ENCODE assay signal across 24 cellular contexts in genomic region chr20:20060234-20060998, GRCh38. TPM values are rescaled to one million over a fixed set of nuclear protein-coding genes. Genes with fewer than 3 reads are reported as not detected.
A peak's percentile ranks its signal among the peaks of the same experiment; 100 is the strongest.
DNase-seq lines count a peak whose midpoint lies in the region; ATAC-seq, FAIRE-seq and TF ChIP-seq lines count a peak whose summit lies in the region.
"Had no signal": no experiment of that assay in that cellular context is flagged by ENCODE, and none has a peak within 500 bp of the region (broad histone marks: within the 10 kb centered on the region; RNA-seq: fewer than 3 reads in every experiment).

No MANE protein-coding gene starts in this region.

- peaks cover 9% of the 10 kb centered on the region for H3K27me3 ChIP-seq in CD4-positive, alpha-beta T cell (ENCODE audit: control insufficient read depth, insufficient read depth, low read length)
- H3K27me3 ChIP-seq in DND-41 (ENCODE audit: insufficient read depth, low read length, poor library complexity) (no peaks in the 10 kb centered on the region), GM12878 (replicated peaks in 1 of 2; ENCODE audit: control insufficient read depth in 2 of 2, insufficient read depth in 2 of 2, low read length in 1 of 2) (no peaks in the 10 kb centered on the region; a peak in 1 of 4 replicates)
- H3K27me3 ChIP-seq: breast epithelium had no signal

- H3K9ac ChIP-seq in DND-41 (ENCODE audit: low read depth, low read length) (no peak overlapping the region), GM12878 (ENCODE audit: control insufficient read depth, insufficient read depth, low read length) (no peak overlapping the region)

- in situ Hi-C loops in GM12878 (cut with MboI): no loop called here

- H2AFZ ChIP-seq in DND-41 (ENCODE audit: low read depth, low read length) (no peak overlapping the region), GM12878 (ENCODE audit: control insufficient read depth, low read depth, low read length) (no peak overlapping the region)

- TF ChIP-seq RAD21 in GM12878 (IDR thresholded peaks at IDR 0.05; ENCODE audit: insufficient read depth, low read depth, low read length): no peak

- no peak overlapping the region for H3K4me3 ChIP-seq in DND-41 (ENCODE audit: low read depth in 1 of 2, low read length in 2 of 2)
- no peak overlapping the region for H3K4me3 ChIP-seq in GM12878
- H3K4me3 ChIP-seq: breast epithelium, heart left ventricle, SK-N-MC, stomach, tibial artery had no signal

- H3K36me3 Mint-ChIP-seq in CD4-positive, alpha-beta T cell (ENCODE audit: low read depth): no peaks in the 10 kb centered on the region
- H3K36me3 Mint-ChIP-seq: CD4-positive, CD25-positive, alpha-beta regulatory T cell had no signal

- H3K27ac Mint-ChIP-seq in CD4-positive, alpha-beta T cell: no peak overlapping the region
- H3K27ac Mint-ChIP-seq: activated T-cell treated with anti-CD3 and anti-CD28 coated beads, Interleukin-2, amount 50 U/mL, for 72 hours; H9; progenitor cell of endocrine pancreas; T-helper 17 cell had no signal

- H3K4me3 Mint-ChIP-seq in CD4-positive, alpha-beta T cell: no peak overlapping the region
- H3K4me3 Mint-ChIP-seq: activated T-cell treated with anti-CD3 and anti-CD28 coated beads, Interleukin-2, amount 50 U/mL, for 72 hours; CD4-positive, CD25-positive, alpha-beta regulatory T cell; H9; T-helper 17 cell had no signal

- peak; percentile 43 for ATAC-seq in CD4-positive, alpha-beta T cell (ENCODE audit: poor library complexity)
- ATAC-seq in DND-41 (ENCODE audit: insufficient read depth, low read depth) (peak; percentile 59), GM12878 (peak; percentile 60), HG03469 (IDR thresholded peaks at IDR 0.05; ENCODE audit: unreplicated experiment) (no peak), HG03521 (IDR thresholded peaks at IDR 0.05; ENCODE audit: unreplicated experiment) (no peak)
- ATAC-seq: activated T-cell treated with anti-CD3 and anti-CD28 coated beads, Interleukin-2, amount 50 U/mL, for 72 hours; heart left ventricle; T-helper 17 cell had no signal

- no peak overlapping the region for H3K27ac ChIP-seq in CD4-positive, alpha-beta T cell (ENCODE audit: low read depth, low read length)
- no peak overlapping the region for H3K27ac ChIP-seq in DND-41 (ENCODE audit: low read length)
- H3K27ac ChIP-seq in GM12878 (ENCODE audit: control insufficient read depth, insufficient read depth): no peak overlapping the region
- H3K27ac ChIP-seq: breast epithelium, heart left ventricle, SK-N-MC, stomach, tibial artery had no signal

- H3K79me2 ChIP-seq in DND-41 (ENCODE audit: insufficient read depth, low read length) (no peaks in the 10 kb centered on the region), GM12878 (ENCODE audit: control insufficient read depth, insufficient read depth, low read length) (no peaks in the 10 kb centered on the region)

- H3K4me2 ChIP-seq in DND-41 (ENCODE audit: insufficient read depth, low read length): no peak overlapping the region
- no peak overlapping the region for H3K4me2 ChIP-seq in GM12878 (ENCODE audit: control insufficient read depth, insufficient read depth)

- TF ChIP-seq EP300 in GM12878 (IDR thresholded peaks at IDR 0.05; ENCODE audit: borderline replicate concordance in 1 of 2, control insufficient read depth in 1 of 2, low read depth in 2 of 2, low read length in 2 of 2): no peak

- BruUV-seq in GM12878 (replicated peaks; lab: Mats Ljungman, UMichigan): no TSS peak

- WGBS in GM12878 (ENCODE audit: insufficient coverage, insufficient replicate concordance, low lambda C conversion rate, missing lambda C conversion rate): 39% methylated on average over 6 of the region's 6 CpGs

- RAD21 ChIA-PET in GM12878 (lab: Charles Lee; ENCODE audit: unreplicated experiment): no interaction called here

- no peaks in the 10 kb centered on the region for H3K4me1 Mint-ChIP-seq in CD4-positive, alpha-beta T cell (ENCODE audit: low read depth)
- H3K4me1 Mint-ChIP-seq: CD4-positive, CD25-positive, alpha-beta regulatory T cell; H9 had no signal

- H3K4me1 ChIP-seq in DND-41 (ENCODE audit: insufficient read depth, low read length) (no peaks in the 10 kb centered on the region), GM12878 (ENCODE audit: control insufficient read depth, insufficient read depth, low read length) (no peaks in the 10 kb centered on the region)
- H3K4me1 ChIP-seq: breast epithelium, heart left ventricle, stomach, tibial artery had no signal

- no peak for TF ChIP-seq CTCF in CD4-positive, alpha-beta T cell (IDR thresholded peaks at IDR 0.05)
- TF ChIP-seq CTCF in DND-41 (IDR thresholded peaks at IDR 0.05; ENCODE audit: borderline replicate concordance, extremely low read depth, low read length, poor library complexity, severe bottlenecking) (no peak), GM12878 (IDR thresholded peaks at IDR 0.05 in 2 of 3, conservative IDR thresholded peaks at IDR 0.05 in 1 of 3; ENCODE audit: control insufficient read depth in 2 of 3, extremely low read depth in 1 of 3, insufficient read depth in 1 of 3, low read depth in 3 of 3, low read length in 3 of 3) (no peak)

- SMC1A ChIA-PET in GM12878 (lab: Charles Lee; ENCODE audit: uncharacterized antibody, unreplicated experiment): interaction anchor here (0.8 kb wide), 1 partner anchor 177 kb away, joined by 3 read pairs; no protein-coding TSS in a partner anchor

- H3K36me3 ChIP-seq in DND-41 (ENCODE audit: insufficient read depth, low read length) (no peaks in the 10 kb centered on the region), GM12878 (ENCODE audit: control insufficient read depth in 2 of 2, insufficient read depth in 2 of 2, low read length in 1 of 2) (no peaks in the 10 kb centered on the region)
- H3K36me3 ChIP-seq: breast epithelium, heart left ventricle, stomach, tibial artery had no signal

- DNase-seq in CD4-positive, alpha-beta T cell: no peak
- peak; percentile 11 for DNase-seq in DND-41
- peak; percentile 28 for DNase-seq in NCI-H2029 treated with DMSO at 0.1 percent for 48 hours (lab: John Stamatoyannopoulos, UW)
- DNase-seq in GM12878 (ENCODE audit: low read depth, low spot score): no peak
- no peak for DNase-seq in GM03348 (ENCODE audit: low spot score)
- DNase-seq: activated CD4-positive, alpha-beta T cell treated with anti-CD3 and anti-CD28 coated beads for 48 hours; activated naive CD4-positive, alpha-beta T cell treated with Interleukin-2 at 50 U/mL for 16 hours; activated T-cell treated with anti-CD3 and anti-CD28 coated beads, Interleukin-2, amount 50 U/mL, for 72 hours; amygdala; effector CD4-positive, alpha-beta T cell; H9; heart left ventricle; NCI-H1436 treated with DMSO at 0.1 percent for 48 hours; stomach; T-helper 17 cell; tibial artery had no signal

- CTCF ChIA-PET in CD4-positive, alpha-beta T cell (lab: Charles Lee): no interaction called here
- CTCF ChIA-PET in GM12878 (lab: Yijun Ruan, JAX): no interaction called here

- POLR2A ChIA-PET in CD4-positive, alpha-beta T cell (lab: Charles Lee): interaction anchor here (0.6 kb wide), 1 partner anchor 8 kb away, joined by 3 read pairs; the partner anchor contains the start of genes CFAP61 and CRNKL1
- POLR2A ChIA-PET in GM12878 (lab: Charles Lee): no interaction called here

- no peak for FAIRE-seq in GM12878 (lab: Jason Lieb, UNC)

- no peak for TF ChIP-seq POLR2A in GM12878 (IDR thresholded peaks at IDR 0.05; ENCODE audit: low read depth, low read length)

- intact Hi-C loops in CD4-positive, alpha-beta T cell (cut with DNase I, micrococcal nuclease): no loop called here
- intact Hi-C loops in GM12878 (cut with micrococcal nuclease; ENCODE audit: unreplicated experiment): no loop called here

- no peaks in the 10 kb centered on the region for H3K9me3 Mint-ChIP-seq in CD4-positive, alpha-beta T cell
- H3K9me3 Mint-ChIP-seq: activated T-cell treated with anti-CD3 and anti-CD28 coated beads, Interleukin-2, amount 50 U/mL, for 72 hours; CD4-positive, CD25-positive, alpha-beta regulatory T cell; H9 had no signal

- H3K27me3 Mint-ChIP-seq in CD4-positive, alpha-beta T cell: peaks cover 45% of the 10 kb centered on the region
- H3K27me3 Mint-ChIP-seq: progenitor cell of endocrine pancreas had no signal

- H4K20me1 ChIP-seq in DND-41 (ENCODE audit: insufficient read depth, low read length) (no peaks in the 10 kb centered on the region), GM12878 (ENCODE audit: control insufficient read depth, insufficient read depth) (no peaks in the 10 kb centered on the region)

- no peaks in the 10 kb centered on the region for H3K9me3 ChIP-seq in CD4-positive, alpha-beta T cell (ENCODE audit: control insufficient read depth, low read length)
- H3K9me3 ChIP-seq in DND-41 (ENCODE audit: insufficient read depth, low read length, severe bottlenecking): no peaks in the 10 kb centered on the region
- no peaks in the 10 kb centered on the region for H3K9me3 ChIP-seq in GM12878 (replicated peaks; ENCODE audit: control insufficient read depth, insufficient read depth, low read length)
- H3K9me3 ChIP-seq: breast epithelium, heart left ventricle, stomach, tibial artery had no signal

RNA-seq across cellular contexts. Expression of gene CFAP61, which starts 8.1 kb away (rescaled TPM):
- not detected for total RNA-seq in CD4-positive, alpha-beta T cell
- total RNA-seq in GM12878 (2013; cell fraction: nucleolus; rRNA removed): not detected in 2 replicates
- total RNA-seq in GM12878 (2014; rRNA removed) (0.11 TPM in 1 of 2 replicates, not detected in the other), GM12878 (2014; rRNA removed; fragmentation: Illumina TruSeq; extraction: Trizol) (not detected in 2 replicates), GM12878 (2021) (0.41 TPM in 1 of 2 replicates, not detected in the other)
- polyA plus RNA-seq in GM12878 (2011; ENCODE audit: low read depth): not detected
- polyA plus RNA-seq in GM12878 (2011; rRNA removed) (0.14 and 0.24 TPM in 2 replicates), GM12878 (2014; fragmentation: Illumina TruSeq; extraction: Trizol) (not detected in 2 replicates), GM12878 (2014; fragmentation: Nextera tagmentation; extraction: Ambion mirVana) (not detected), GM12878 (2014; rRNA removed) (not detected in 2 replicates), GM12878 (2016; fragmentation: Nextera tagmentation; extraction: Ambion mirVana) (not detected)
- 0.18 and 0.24 TPM in 2 replicates for polyA plus RNA-seq in GM12878 (2011; cell fraction: cytosol; rRNA removed)
- 0.09 and 0.18 TPM in 2 replicates for polyA plus RNA-seq in GM12878 (2011; cell fraction: nucleus; rRNA removed)
- polyA plus RNA-seq in GM12878 (2012): not detected in 2 replicates
- polyA minus RNA-seq in GM12878 (2011; rRNA and poly(A)+ RNA removed): 0.22 and 0.67 TPM in 2 replicates
- not detected in 2 replicates for polyA minus RNA-seq in GM12878 (2011; cell fraction: cytosol; rRNA and poly(A)+ RNA removed)
- 0.24 TPM in 1 of 2 replicates, not detected in the other for polyA minus RNA-seq in GM12878 (2011; cell fraction: nucleus; rRNA and poly(A)+ RNA removed)
- total RNA-seq: activated T-cell treated with anti-CD3 and anti-CD28 coated beads, Interleukin-2, amount 50 U/mL, for 72 hours; CD4-positive, CD25-positive, alpha-beta regulatory T cell; epithelial cell of proximal tubule; lung microvascular endothelial cell; stomach; T-helper 17 cell had no signal
- polyA plus RNA-seq: CD4-positive, CD25-positive, alpha-beta regulatory T cell; stomach had no signal

RNA-seq across cellular contexts. Expression of gene CRNKL1, which starts 8.2 kb away (rescaled TPM):
- 10 to 100 TPM; 24.3 to 26.1 TPM for total RNA-seq in CD4-positive, alpha-beta T cell
- 17.4 and 17.6 TPM in 2 replicates for total RNA-seq in GM12878 (2013; cell fraction: nucleolus; rRNA removed)
- 16.5 and 20.2 TPM in 2 replicates for total RNA-seq in GM12878 (2014; rRNA removed)
- 21.3 and 21.8 TPM in 2 replicates for total RNA-seq in GM12878 (2014; rRNA removed; fragmentation: Illumina TruSeq; extraction: Trizol)
- total RNA-seq in GM12878 (2021): 14.3 and 15.1 TPM in 2 replicates
- polyA plus RNA-seq in GM12878 (2011; ENCODE audit: low read depth): 6.5 TPM
- 15.4 and 23.4 TPM in 2 replicates for polyA plus RNA-seq in GM12878 (2011; rRNA removed)
- 7.4 TPM in 2 replicates for polyA plus RNA-seq in GM12878 (2011; cell fraction: cytosol; rRNA removed)
- 8.7 and 12.1 TPM in 2 replicates for polyA plus RNA-seq in GM12878 (2011; cell fraction: nucleus; rRNA removed)
- 8.8 and 11.4 TPM in 2 replicates for polyA plus RNA-seq in GM12878 (2012)
- polyA plus RNA-seq in GM12878 (2014; fragmentation: Illumina TruSeq; extraction: Trizol): 18.1 and 18.5 TPM in 2 replicates
- polyA plus RNA-seq in GM12878 (2014; fragmentation: Nextera tagmentation; extraction: Ambion mirVana): 10 to 100 TPM in 1 of 2 experiments, 1 to 10 TPM in 1; 9.5 to 18.6 TPM
- 10.8 and 11.5 TPM in 2 replicates for polyA plus RNA-seq in GM12878 (2014; rRNA removed)
- 10 to 100 TPM; 25.8 to 28.4 TPM for polyA plus RNA-seq in GM12878 (2016; fragmentation: Nextera tagmentation; extraction: Ambion mirVana)
- polyA minus RNA-seq in GM12878 (2011; rRNA and poly(A)+ RNA removed): 12.9 and 14.0 TPM in 2 replicates
- polyA minus RNA-seq in GM12878 (2011; cell fraction: cytosol; rRNA and poly(A)+ RNA removed): 4.8 and 7.1 TPM in 2 replicates
- 7.6 and 11.9 TPM in 2 replicates for polyA minus RNA-seq in GM12878 (2011; cell fraction: nucleus; rRNA and poly(A)+ RNA removed)

RNA-seq across cellular contexts. Expression of gene NAA20, which starts 43.3 kb away (rescaled TPM):
- total RNA-seq in CD4-positive, alpha-beta T cell: 10 to 100 TPM; 18.8 to 18.9 TPM
- total RNA-seq in GM12878 (2013; cell fraction: nucleolus; rRNA removed): 26.0 and 27.1 TPM in 2 replicates
- 48.3 and 52.5 TPM in 2 replicates for total RNA-seq in GM12878 (2014; rRNA removed)
- total RNA-seq in GM12878 (2014; rRNA removed; fragmentation: Illumina TruSeq; extraction: Trizol): 74.9 and 79.2 TPM in 2 replicates
- 61.5 and 65.1 TPM in 2 replicates for total RNA-seq in GM12878 (2021)
- polyA plus RNA-seq in GM12878 (2011; ENCODE audit: low read depth): 36.0 TPM
- 98.6 and 140 TPM in 2 replicates for polyA plus RNA-seq in GM12878 (2011; rRNA removed)
- polyA plus RNA-seq in GM12878 (2011; cell fraction: cytosol; rRNA removed): 40.0 and 47.2 TPM in 2 replicates
- polyA plus RNA-seq in GM12878 (2011; cell fraction: nucleus; rRNA removed): 23.9 and 30.0 TPM in 2 replicates
- 51.1 and 57.3 TPM in 2 replicates for polyA plus RNA-seq in GM12878 (2012)
- polyA plus RNA-seq in GM12878 (2014; fragmentation: Illumina TruSeq; extraction: Trizol): 69.4 and 74.2 TPM in 2 replicates
- 100 to 1,000 TPM; 309 to 366 TPM for polyA plus RNA-seq in GM12878 (2014; fragmentation: Nextera tagmentation; extraction: Ambion mirVana)
- polyA plus RNA-seq in GM12878 (2014; rRNA removed): 71.8 and 79.6 TPM in 2 replicates
- 100 to 1,000 TPM; 176 to 178 TPM for polyA plus RNA-seq in GM12878 (2016; fragmentation: Nextera tagmentation; extraction: Ambion mirVana)
- 27.2 and 28.9 TPM in 2 replicates for polyA minus RNA-seq in GM12878 (2011; rRNA and poly(A)+ RNA removed)
- 12.7 and 14.3 TPM in 2 replicates for polyA minus RNA-seq in GM12878 (2011; cell fraction: cytosol; rRNA and poly(A)+ RNA removed)
- 23.5 and 42.3 TPM in 2 replicates for polyA minus RNA-seq in GM12878 (2011; cell fraction: nucleus; rRNA and poly(A)+ RNA removed)

Comparison
In these comparisons a context has a peak if more than half of its experiments do, and no peak if none do; other contexts are left out.
1. ATAC-seq: peak in CD4-positive, alpha-beta T cell (single experiment), DND-41 (single experiment) and GM12878 (single experiment); none in HG03469 (single experiment) and HG03521 (single experiment).
2. DNase-seq: peak in DND-41 (single experiment) and NCI-H2029 treated with DMSO at 0.1 percent for 48 hours (single experiment); none in CD4-positive, alpha-beta T cell (0 of 10), GM12878 (single experiment) and GM03348 (single experiment).